In genomic region chr20:5884465-5885335, GRCh38 we compare ENCODE assay signal across 19 cellular contexts. TPM values are rescaled to one million over a fixed set of nuclear protein-coding genes. Genes with fewer than 3 reads are reported as not detected.
DNase-seq lines count a peak whose midpoint lies in the region; ATAC-seq and TF ChIP-seq lines count a peak whose summit lies in the region.
"Had no signal": no experiment of that assay in that cellular context is flagged by ENCODE, and none has a peak within 500 bp of the region (broad histone marks: within the 10 kb centered on the region; RNA-seq: fewer than 3 reads in every experiment).

No MANE protein-coding gene starts in this region.

- no peaks in the 10 kb centered on the region for H4K20me1 ChIP-seq in hepatocyte (ENCODE audit: insufficient read depth, poor library complexity, severe bottlenecking)
- H4K20me1 ChIP-seq: BLaER1 had no signal

- no peaks in the 10 kb centered on the region for H3K79me2 ChIP-seq in hepatocyte

- H3K36me3 ChIP-seq in right atrium auricular region, result no peaks in the 10 kb centered on the region
- H3K36me3 ChIP-seq in gastrocnemius medialis, result no peaks in the 10 kb centered on the region
- no peaks in the 10 kb centered on the region for H3K36me3 ChIP-seq in hepatocyte (replicated peaks; ENCODE audit: insufficient read depth, low read depth)
- H3K36me3 ChIP-seq: BE2C, BLaER1 had no signal

- H3K4me3 ChIP-seq in right atrium auricular region (no peak overlapping the region), gastrocnemius medialis (no peak overlapping the region), hepatocyte (no peak overlapping the region)
- H3K4me3 ChIP-seq: BLaER1 had no signal

- in situ Hi-C loops in gastrocnemius medialis (cut with MboI; ENCODE audit: low sequenced_read_pairs in 4 of 4), result loop anchor here in 1 of 4 donors (5.0 kb wide), 1 partner anchor 117 kb away; no protein-coding TSS in a partner anchor

- H2AFZ ChIP-seq in hepatocyte, result no peak overlapping the region

- no peak for TF ChIP-seq POLR2A in gastrocnemius medialis (IDR thresholded peaks at IDR 0.05)

- H3K27me3 ChIP-seq in right atrium auricular region, result no peaks in the 10 kb centered on the region
- H3K27me3 ChIP-seq in gastrocnemius medialis, result no peaks in the 10 kb centered on the region
- H3K27me3 ChIP-seq in hepatocyte, result no peaks in the 10 kb centered on the region
- H3K27me3 ChIP-seq: BE2C, BLaER1 had no signal

- H3K9me3 ChIP-seq in right atrium auricular region, result no peaks in the 10 kb centered on the region
- H3K9me3 ChIP-seq in gastrocnemius medialis, result no peaks in the 10 kb centered on the region
- H3K9me3 ChIP-seq in hepatocyte (ENCODE audit: low read depth), result no peaks in the 10 kb centered on the region
- H3K9me3 ChIP-seq: BE2C, BLaER1 had no signal

- no peak overlapping the region for H3K4me2 ChIP-seq in hepatocyte
- H3K4me2 ChIP-seq: BLaER1 had no signal

- 84% methylated on average over 8 of the region's 8 CpGs for WGBS in hepatocyte (ENCODE audit: low lambda C conversion rate, missing lambda C conversion rate)

- DNase-seq in right atrium auricular region (ENCODE audit: low spot score), result no peak
- no peak for DNase-seq in left ventricle myocardium superior
- DNase-seq in left kidney (ENCODE audit: low read depth, low spot score), result peak; percentile 19
- DNase-seq in myocyte (ENCODE audit: low read depth), result peak; percentile 52
- DNase-seq in gastrocnemius medialis, result peak; percentile 14 to 53
- no peak for DNase-seq in hepatocyte (ENCODE audit: low spot score)
- DNase-seq: 8988T; ACHN; BE2C; C1 segment of cervical spinal cord; CD4-positive, alpha-beta memory T cell; CD4-positive, CD25-positive, alpha-beta regulatory T cell; CD8-positive, alpha-beta memory T cell; COR-L47; DMS79 treated with DMSO at 0.1 percent for 48 hours; GF-D8 had no signal

- ATAC-seq in left ventricle myocardium superior (no peak), gastrocnemius medialis (peak; percentile 17 to 39), HG02840 (IDR thresholded peaks at IDR 0.05; ENCODE audit: low FRiP score, unreplicated experiment) (no peak)

- peak overlapping the region; percentile 37 to 61 for H3K27ac ChIP-seq in right atrium auricular region
- H3K27ac ChIP-seq in gastrocnemius medialis, result peak overlapping the region; percentile 88 to 94 (median 92)
- no peak overlapping the region for H3K27ac ChIP-seq in hepatocyte
- H3K27ac ChIP-seq: BLaER1 had no signal

- intact Hi-C loops in left ventricle myocardium superior (cut with micrococcal nuclease) (no loop called here), gastrocnemius medialis (cut with DNase I; ENCODE audit: low total_unique reads) (loop anchor here (5.0 to 10.0 kb wide), 2 partner anchors 187 to 760 kb away; partner anchors contain the start of gene CDS2)

- no peak for TF ChIP-seq CTCF in right atrium auricular region (IDR thresholded peaks at IDR 0.05)
- TF ChIP-seq CTCF in gastrocnemius medialis (IDR thresholded peaks at IDR 0.05 in 4 of 5, conservative IDR thresholded peaks at IDR 0.05 in 1 of 5), result no peak
- no peak for TF ChIP-seq CTCF in hepatocyte (IDR thresholded peaks at IDR 0.05; ENCODE audit: poor library complexity)

- H3K9me2 ChIP-seq in hepatocyte (replicated peaks; ENCODE audit: insufficient read depth), result no peaks in the 10 kb centered on the region

- H3K4me1 ChIP-seq in right atrium auricular region, result peaks cover 0 to 11% of the 10 kb centered on the region in 2 donors
- H3K4me1 ChIP-seq in gastrocnemius medialis, result peaks cover 33 to 36% of the 10 kb centered on the region in 2 donors
- H3K4me1 ChIP-seq in hepatocyte (ENCODE audit: insufficient read depth), result no peaks in the 10 kb centered on the region

RNA-seq across cellular contexts. Expression of gene CHGB, which starts 26.6 kb away (rescaled TPM):
- total RNA-seq in right atrium auricular region, result 100 to 1,000 TPM in 1 of 2 donors, 10 to 100 TPM in 1; 70.5 to 118 TPM
- 11.5 TPM for total RNA-seq in left ventricle myocardium superior
- 3.5 and 4.7 TPM in 2 replicates for total RNA-seq in myocyte
- 2.0 TPM for polyA plus RNA-seq in myocyte (2012)
- 10 to 100 TPM in 1 of 4 donors, 1 to 10 TPM in 2, under 1 TPM in 1; 0.25 to 35.6 (median 4.8) TPM for total RNA-seq in gastrocnemius medialis
- 1.3 and 1.4 TPM in 2 replicates for total RNA-seq in hepatocyte
- 0.86 and 2.5 TPM in 2 replicates for polyA plus RNA-seq in hepatocyte
- polyA plus RNA-seq: CD14-positive monocyte; CD8-positive, alpha-beta memory T cell had no signal

Comparison
In these comparisons a context has a peak if more than half of its experiments do, and no peak if none do; other contexts are left out.
1. DNase-seq: peak in left kidney (single experiment), myocyte (single experiment) and gastrocnemius medialis (2 of 2); none in right atrium auricular region (single experiment), left ventricle myocardium superior (single experiment) and hepatocyte (single experiment).
2. ATAC-seq: peak in gastrocnemius medialis (2 of 2); none in left ventricle myocardium superior (single experiment) and HG02840 (single experiment).